8 cellular contexts compared by ENCODE assay signal in genomic region chr3:133661454-133662255, GRCh38.
A peak's percentile ranks its signal among the peaks of the same experiment; 100 is the strongest.
DNase-seq lines count a peak whose midpoint lies in the region; ATAC-seq and TF ChIP-seq lines count a peak whose summit lies in the region.

TSS of gene TOPBP1 (minus strand) at chr3:133661941. CDS start at chr3:133661127, 814 bp downstream.

- DNase-seq in AML-193 (lab: John Stamatoyannopoulos, UW) (peak; percentile 85 to 90), NCI-H446 (lab: John Stamatoyannopoulos, UW) (peak; percentile 83 to 90), cerebellar cortex (ENCODE audit: low spot score) (peak; percentile 84), islet precursor cell (peak; percentile 94)
- DNase-seq in activated CD4-positive, CD25-positive, alpha-beta regulatory T cell treated with anti-CD3 and anti-CD28 coated beads, Interleukin-2, amount 50 U/mL, for 72 hours: peak; percentile 85
- DNase-seq in stimulated activated CD4-positive, alpha-beta T cell treated with anti-CD3 and anti-CD28 coated beads, Interleukin-12 subunit alpha, Interleukin-12 subunit beta, amount 100 ng/mL, for 48 hours (ENCODE audit: low read depth in 2 of 3, low spot score in 1 of 3): peak; percentile 82 to 86 (median 85)

- peak; percentile 94 for ATAC-seq in HG03354 (IDR thresholded peaks at IDR 0.05; ENCODE audit: poor library complexity, severe bottlenecking, unreplicated experiment)

- peak; percentile 88 for TF ChIP-seq POLR2A in GM19099 (IDR thresholded peaks at IDR 0.05; ENCODE audit: extremely low read depth, insufficient read length, low read depth)

Comparison
In these comparisons a context has a peak if more than half of its experiments do, and no peak if none do; other contexts are left out.
1. Peak in every context shown above with its lines: DNase-seq and ATAC-seq.